20 cellular contexts compared by ENCODE assay signal in the genomic region with DNA sequence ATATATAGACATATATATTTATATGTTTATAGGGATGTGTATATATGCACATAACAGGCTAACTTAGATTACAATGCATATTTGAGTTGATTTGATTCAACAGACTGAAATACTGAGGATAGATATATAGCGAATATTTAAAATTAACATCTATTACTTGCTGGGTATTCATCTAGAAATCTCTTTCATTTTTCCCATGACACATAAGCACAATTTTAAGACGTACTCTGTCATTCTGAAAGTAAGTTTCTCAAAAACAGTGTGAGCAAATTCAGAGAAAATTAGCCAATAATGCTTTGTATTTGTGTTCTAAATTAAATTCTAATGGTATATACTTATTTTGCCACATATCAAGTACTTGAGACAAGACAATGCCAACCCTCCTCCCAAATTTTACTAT.
DNase-seq lines count a peak whose midpoint lies in the region; ATAC-seq, FAIRE-seq and TF ChIP-seq lines count a peak whose summit lies in the region.
"Had no signal": no experiment of that assay in that cellular context is flagged by ENCODE, and none has a peak within 500 bp of the region (broad histone marks: within the 10 kb centered on the region; RNA-seq: fewer than 3 reads in every experiment).

No MANE protein-coding gene starts in this region.

- no peaks in the 10 kb centered on the region for H3K36me3 ChIP-seq in GM12878 (ENCODE audit: control insufficient read depth in 2 of 2, insufficient read depth in 2 of 2, low read length in 1 of 2)

- SMC1A ChIA-PET in GM12878 (lab: Charles Lee; ENCODE audit: uncharacterized antibody, unreplicated experiment), result no interaction called here

- CTCF ChIA-PET in GM12878 (lab: Yijun Ruan, JAX), result no interaction called here

- H3K9ac ChIP-seq in GM12878 (ENCODE audit: control insufficient read depth, insufficient read depth, low read length), result no peak overlapping the region

- no peak overlapping the region for H2AFZ ChIP-seq in GM12878 (ENCODE audit: control insufficient read depth, low read depth, low read length)

- no peak for DNase-seq in GM12878 (ENCODE audit: low read depth, low spot score)
- DNase-seq in NCI-H345 treated with DMSO at 0.1 percent for 48 hours (lab: John Stamatoyannopoulos, UW; ENCODE audit: unreplicated experiment), result no peak
- DNase-seq in DMS79 treated with DMSO at 0.1 percent for 48 hours (lab: John Stamatoyannopoulos, UW), result no peak
- DNase-seq in NCI-H526 (lab: John Stamatoyannopoulos, UW), result no peak
- DNase-seq: Caco-2, DMS153, EL, HFFc6, NCI-H1417 treated with DMSO at 0.1 percent for 48 hours, NCI-H2029, NCI-H2171, NCI-H446 treated with DMSO at 0.1 percent for 48 hours, NCI-H748 treated with DMSO at 0.1 percent for 48 hours, T-helper 9 cell had no signal

- no peaks in the 10 kb centered on the region for H3K4me1 ChIP-seq in GM12878 (ENCODE audit: control insufficient read depth, insufficient read depth, low read length)
- H3K4me1 ChIP-seq: Caco-2 had no signal

- no peaks in the 10 kb centered on the region for H3K79me2 ChIP-seq in GM12878 (ENCODE audit: control insufficient read depth, insufficient read depth, low read length)

- H3K27me3 ChIP-seq in GM12878 (replicated peaks in 1 of 2; ENCODE audit: control insufficient read depth in 2 of 2, insufficient read depth in 2 of 2, low read length in 1 of 2), result no peaks in the 10 kb centered on the region

- ATAC-seq in GM18870 (IDR thresholded peaks at IDR 0.05; ENCODE audit: unreplicated experiment), result peak; percentile 65
- ATAC-seq in GM21786 (IDR thresholded peaks at IDR 0.05; ENCODE audit: unreplicated experiment), result peak; percentile 60
- ATAC-seq in HG03432 (IDR thresholded peaks at IDR 0.05; ENCODE audit: unreplicated experiment), result peak; percentile 62
- ATAC-seq in GM12878, result peak; percentile 59
- ATAC-seq: K562, Panc1 had no signal

- TF ChIP-seq CTCF in GM12878 (IDR thresholded peaks at IDR 0.05 in 2 of 3, conservative IDR thresholded peaks at IDR 0.05 in 1 of 3; ENCODE audit: control insufficient read depth in 2 of 3, extremely low read depth in 1 of 3, insufficient read depth in 1 of 3, low read depth in 3 of 3, low read length in 3 of 3), result no peak

- no peak overlapping the region for H3K27ac ChIP-seq in GM12878 (ENCODE audit: control insufficient read depth, insufficient read depth)

- no peak overlapping the region for H3K4me3 ChIP-seq in GM12878
- H3K4me3 ChIP-seq: K562 had no signal

- H4K20me1 ChIP-seq in GM12878 (ENCODE audit: control insufficient read depth, insufficient read depth), result no peaks in the 10 kb centered on the region

- no peak for TF ChIP-seq POLR2A in GM12878 (IDR thresholded peaks at IDR 0.05; ENCODE audit: low read depth, low read length)

- no peak for TF ChIP-seq RAD21 in GM12878 (IDR thresholded peaks at IDR 0.05; ENCODE audit: insufficient read depth, low read depth, low read length)

- RAD21 ChIA-PET in GM12878 (lab: Charles Lee; ENCODE audit: unreplicated experiment), result interaction anchor here (0.6 kb wide), 1 partner anchor 72 kb away, joined by 4 read pairs; no protein-coding TSS in a partner anchor

- BruUV-seq in GM12878 (replicated peaks; lab: Mats Ljungman, UMichigan), result no TSS peak

- in situ Hi-C loops in GM12878 (cut with MboI), result no loop called here

- no peak overlapping the region for H3K4me2 ChIP-seq in GM12878 (ENCODE audit: control insufficient read depth, insufficient read depth)

- TF ChIP-seq EP300 in GM12878 (IDR thresholded peaks at IDR 0.05; ENCODE audit: borderline replicate concordance in 1 of 2, control insufficient read depth in 1 of 2, low read depth in 2 of 2, low read length in 2 of 2), result no peak

- intact Hi-C loops in GM12878 (cut with micrococcal nuclease; ENCODE audit: unreplicated experiment), result no loop called here

- WGBS in GM12878 (ENCODE audit: insufficient coverage, insufficient replicate concordance, low lambda C conversion rate, missing lambda C conversion rate), result 0% methylated on average over 2 of the region's 2 CpGs

- FAIRE-seq in GM12878 (lab: Jason Lieb, UNC), result no peak
- FAIRE-seq: GM19239, K562 had no signal

- no peaks in the 10 kb centered on the region for H3K9me3 ChIP-seq in GM12878 (replicated peaks; ENCODE audit: control insufficient read depth, insufficient read depth, low read length)
- H3K9me3 ChIP-seq: Caco-2 had no signal

- POLR2A ChIA-PET in GM12878 (lab: Charles Lee), result no interaction called here

TF ChIP-seq in GM12878, 131 proteins besides CTCF, POLR2A, EP300 and RAD21:
- no peak for TF ChIP-seq TCF3 (IDR thresholded peaks at IDR 0.05; ENCODE audit: borderline replicate concordance, insufficient read depth, low read depth, low read length)
- TF ChIP-seq MTA2 (IDR thresholded peaks at IDR 0.05; ENCODE audit: low read depth), result peak; percentile 44; the same call in 1 of the 2 replicates
- no peak for TF ChIP-seq ZBED1 (IDR thresholded peaks at IDR 0.05; ENCODE audit: borderline replicate concordance)
- no peak for TF ChIP-seq TBL1XR1 (IDR thresholded peaks at IDR 0.05; ENCODE audit: low read depth, low read length)
